ENCODE assay signal across 8 cellular contexts in the genomic region with DNA sequence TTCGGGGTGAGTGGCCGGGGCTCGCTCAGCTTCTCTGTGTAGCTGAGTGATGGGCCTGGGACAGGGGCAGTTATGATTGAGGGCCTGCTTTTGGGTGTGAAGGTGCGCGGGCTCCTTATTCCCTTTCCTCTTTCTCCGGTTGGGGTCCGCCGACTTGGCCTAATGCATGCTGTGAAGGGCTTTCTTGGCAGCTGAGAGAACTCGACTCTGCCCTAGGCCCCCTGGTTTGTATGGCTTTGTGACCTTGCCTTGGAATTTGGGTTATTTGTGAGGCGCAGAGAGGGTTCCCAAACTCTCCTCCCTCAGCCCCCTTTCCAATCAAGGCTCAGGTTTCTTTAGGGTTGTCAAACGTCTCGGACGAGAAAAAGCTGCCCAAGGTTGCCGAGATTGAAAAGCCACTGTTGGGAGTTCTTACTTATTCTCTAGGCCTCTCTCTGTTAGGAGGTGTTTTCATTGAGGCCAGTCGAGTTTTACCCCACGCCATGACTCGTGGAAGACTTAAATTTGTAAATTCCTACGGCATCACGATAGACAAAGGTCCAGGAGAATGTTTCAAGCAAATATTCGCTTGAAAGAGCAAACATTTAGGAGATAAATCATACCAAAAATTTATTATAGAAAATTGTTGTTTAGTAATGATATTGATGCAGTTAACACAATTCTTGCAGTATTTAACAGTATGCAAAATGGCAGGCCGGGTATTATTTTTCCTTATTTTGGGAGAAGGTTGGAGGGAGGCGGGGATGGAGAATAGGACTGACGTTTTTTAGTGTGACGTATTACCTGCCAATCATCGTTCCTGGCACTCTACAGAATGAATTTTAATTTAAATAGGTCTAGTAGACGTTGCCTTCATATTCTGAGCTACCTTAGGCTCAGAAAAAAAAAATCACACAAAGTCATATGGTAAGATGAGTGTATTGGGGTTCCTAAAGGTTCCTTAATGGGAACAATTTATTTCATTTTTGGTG. TPM values are rescaled to one million over a fixed set of nuclear protein-coding genes. Genes with fewer than 3 reads are reported as not detected.
DNase-seq lines count a peak whose midpoint lies in the region; ATAC-seq and TF ChIP-seq lines count a peak whose summit lies in the region.

No MANE protein-coding gene starts in this region.

- H3K27me3 ChIP-seq in CD4-positive, CD25-positive, alpha-beta regulatory T cell (ENCODE audit: control insufficient read depth, insufficient read depth, low read length), result no peaks in the 10 kb centered on the region
- no peaks in the 10 kb centered on the region for H3K27me3 ChIP-seq in right atrium auricular region

- H3K27me3 Mint-ChIP-seq in CD4-positive, CD25-positive, alpha-beta regulatory T cell, result no peaks in the 10 kb centered on the region
- H3K27me3 Mint-ChIP-seq in activated T-helper 17 cell treated with anti-CD3 and anti-CD28 coated beads, Interleukin-2, amount 50 U/mL, for 72 hours, result no peaks in the 10 kb centered on the region

- ATAC-seq in CD4-positive, CD25-positive, alpha-beta regulatory T cell (ENCODE audit: low read depth in 2 of 2), result no peak
- ATAC-seq in GM19351 (IDR thresholded peaks at IDR 0.05; ENCODE audit: unreplicated experiment) (peak; percentile 27), HG03442 (IDR thresholded peaks at IDR 0.05; ENCODE audit: unreplicated experiment) (peak; percentile 27), sciatic nerve (peak; percentile 49)
- ATAC-seq in activated T-helper 17 cell treated with anti-CD3 and anti-CD28 coated beads, Interleukin-2, amount 50 U/mL, for 72 hours (replicated peaks), result peak; percentile 27

- H3K4me1 Mint-ChIP-seq in CD4-positive, CD25-positive, alpha-beta regulatory T cell, result peaks cover 26 to 73% (median 54%) of the 10 kb centered on the region in 4 donors
- H3K4me1 Mint-ChIP-seq in activated T-helper 17 cell treated with anti-CD3 and anti-CD28 coated beads, Interleukin-2, amount 50 U/mL, for 72 hours, result peaks cover 32% of the 10 kb centered on the region

- peak overlapping the region; percentile 96 to 99 (median 98) for H3K27ac Mint-ChIP-seq in CD4-positive, CD25-positive, alpha-beta regulatory T cell
- peak overlapping the region; percentile 98 for H3K27ac Mint-ChIP-seq in activated T-helper 17 cell treated with anti-CD3 and anti-CD28 coated beads, Interleukin-2, amount 50 U/mL, for 72 hours

- H3K4me3 Mint-ChIP-seq in CD4-positive, CD25-positive, alpha-beta regulatory T cell, result peak overlapping the region; percentile 95 to 99 (median 98)
- peak overlapping the region; percentile 95 for H3K4me3 Mint-ChIP-seq in activated T-helper 17 cell treated with anti-CD3 and anti-CD28 coated beads, Interleukin-2, amount 50 U/mL, for 72 hours

- peaks cover 31% of the 10 kb centered on the region for H3K4me1 ChIP-seq in CD4-positive, CD25-positive, alpha-beta regulatory T cell (ENCODE audit: control insufficient read depth, insufficient read depth, low read length, poor library complexity, severe bottlenecking)
- H3K4me1 ChIP-seq in right atrium auricular region, result peaks cover 0 to 27% of the 10 kb centered on the region in 2 donors

- peak overlapping the region; percentile 86 for H3K27ac ChIP-seq in CD4-positive, CD25-positive, alpha-beta regulatory T cell (ENCODE audit: insufficient read depth, low read length, poor library complexity, severe bottlenecking)
- H3K27ac ChIP-seq in right atrium auricular region, result peak overlapping the region; percentile 96

- H3K9me3 Mint-ChIP-seq in CD4-positive, CD25-positive, alpha-beta regulatory T cell, result no peaks in the 10 kb centered on the region
- H3K9me3 Mint-ChIP-seq in activated T-helper 17 cell treated with anti-CD3 and anti-CD28 coated beads, Interleukin-2, amount 50 U/mL, for 72 hours, result no peaks in the 10 kb centered on the region

- no peak for TF ChIP-seq CTCF in right atrium auricular region (IDR thresholded peaks at IDR 0.05)

- H3K4me3 ChIP-seq in CD4-positive, CD25-positive, alpha-beta regulatory T cell (ENCODE audit: low read depth, low read length), result peak overlapping the region; percentile 79
- peak overlapping the region; percentile 69 to 81 for H3K4me3 ChIP-seq in right atrium auricular region

- intact Hi-C loops in sciatic nerve (cut with DNase I), result no loop called here

- H3K9me3 ChIP-seq in CD4-positive, CD25-positive, alpha-beta regulatory T cell (ENCODE audit: control insufficient read depth in 2 of 2, low read length in 2 of 2), result no peaks in the 10 kb centered on the region
- no peaks in the 10 kb centered on the region for H3K9me3 ChIP-seq in right atrium auricular region

- peaks cover 13% of the 10 kb centered on the region for H3K36me3 Mint-ChIP-seq in CD4-positive, CD25-positive, alpha-beta regulatory T cell
- H3K36me3 Mint-ChIP-seq in activated T-helper 17 cell treated with anti-CD3 and anti-CD28 coated beads, Interleukin-2, amount 50 U/mL, for 72 hours (ENCODE audit: low read depth), result no peaks in the 10 kb centered on the region

- no peak for DNase-seq in CD4-positive, CD25-positive, alpha-beta regulatory T cell
- no peak for DNase-seq in right atrium auricular region (ENCODE audit: low spot score)
- DNase-seq in sciatic nerve (ENCODE audit: low spot score), result no peak
- no peak for DNase-seq in activated CD4-positive, alpha-beta T cell treated with anti-CD3 and anti-CD28 coated beads for 48 hours
- DNase-seq in Kasumi-1 (lab: John Stamatoyannopoulos, UW), result no peak

- H3K36me3 ChIP-seq in CD4-positive, CD25-positive, alpha-beta regulatory T cell (ENCODE audit: control insufficient read depth, insufficient read depth, low read length), result peaks cover 2% of the 10 kb centered on the region
- no peaks in the 10 kb centered on the region for H3K36me3 ChIP-seq in right atrium auricular region

RNA-seq across cellular contexts. Expression of gene PDHX, which starts 0.7 kb away (rescaled TPM):
- total RNA-seq in CD4-positive, CD25-positive, alpha-beta regulatory T cell, result 22.0 TPM
- 10 to 100 TPM; 18.2 to 24.1 (median 19.6) TPM for polyA plus RNA-seq in CD4-positive, CD25-positive, alpha-beta regulatory T cell
- 10 to 100 TPM; 23.9 to 28.2 TPM for total RNA-seq in activated T-helper 17 cell treated with anti-CD3 and anti-CD28 coated beads, Interleukin-2, amount 50 U/mL, for 72 hours
- total RNA-seq in right atrium auricular region, result 10 to 100 TPM; 47.2 to 94.0 TPM
- 37.0 TPM for total RNA-seq in sciatic nerve

RNA-seq across cellular contexts. Expression of gene APIP, which starts 0.9 kb away (rescaled TPM):
- 13.6 TPM for total RNA-seq in CD4-positive, CD25-positive, alpha-beta regulatory T cell
- 10 to 100 TPM; 15.0 to 26.9 (median 22.1) TPM for polyA plus RNA-seq in CD4-positive, CD25-positive, alpha-beta regulatory T cell
- 10 to 100 TPM; 19.5 to 30.6 TPM for total RNA-seq in activated T-helper 17 cell treated with anti-CD3 and anti-CD28 coated beads, Interleukin-2, amount 50 U/mL, for 72 hours
- total RNA-seq in right atrium auricular region (10 to 100 TPM; 19.1 to 20.7 TPM), sciatic nerve (35.4 TPM)

Comparison
In these comparisons a context has a peak if more than half of its experiments do, and no peak if none do; other contexts are left out.
1. ATAC-seq: peak in GM19351 (single experiment), HG03442 (single experiment), activated T-helper 17 cell treated with anti-CD3 and anti-CD28 coated beads, Interleukin-2, amount 50 U/mL, for 72 hours (single experiment) and sciatic nerve (single experiment); none in CD4-positive, CD25-positive, alpha-beta regulatory T cell (0 of 2).